In genomic region chr6:145734486-145735355, GRCh38 we compare ENCODE assay signal across 8 cellular contexts. TPM values are rescaled to one million over a fixed set of nuclear protein-coding genes. Genes with fewer than 3 reads are reported as not detected.
DNase-seq lines count a peak whose midpoint lies in the region; ATAC-seq, FAIRE-seq and TF ChIP-seq lines count a peak whose summit lies in the region.

No MANE protein-coding gene starts in this region.

- peak; percentile 32 for FAIRE-seq in RCC 7860 (lab: Jason Lieb, UNC)

- no peaks in the 10 kb centered on the region for H3K9me3 Mint-ChIP-seq in activated T-helper 17 cell treated with anti-CD3 and anti-CD28 coated beads, Interleukin-2, amount 50 U/mL, for 72 hours
- no peaks in the 10 kb centered on the region for H3K9me3 Mint-ChIP-seq in natural killer cell treated with Interleukin-12 subunit alpha and Interleukin-12 subunit beta and Interleukin-15 and Interleukin-18, amount 100 ng/mL, for 72 hours

- no peaks in the 10 kb centered on the region for H3K79me2 ChIP-seq in KMS-11 (ENCODE audit: insufficient read depth, low read depth)

- no peak for TF ChIP-seq CTCF in KMS-11 (conservative IDR thresholded peaks at IDR 0.05; ENCODE audit: low read depth, low read length)

- H3K9ac ChIP-seq in KMS-11 = peak overlapping the region; percentile 98

- H3K27me3 ChIP-seq in KMS-11 (ENCODE audit: insufficient read depth, low read depth) = no peaks in the 10 kb centered on the region

- no peaks in the 10 kb centered on the region for H3K36me3 ChIP-seq in KMS-11 (ENCODE audit: insufficient read depth)

- H3K27ac ChIP-seq in KMS-11 = peak overlapping the region; percentile 98

- peak overlapping the region; percentile 94 for H3K4me3 Mint-ChIP-seq in activated T-helper 17 cell treated with anti-CD3 and anti-CD28 coated beads, Interleukin-2, amount 50 U/mL, for 72 hours
- H3K4me3 Mint-ChIP-seq in natural killer cell treated with Interleukin-12 subunit alpha and Interleukin-12 subunit beta and Interleukin-15 and Interleukin-18, amount 100 ng/mL, for 72 hours = peak overlapping the region; percentile 93

- peak overlapping the region; percentile 97 for H3K27ac Mint-ChIP-seq in activated T-helper 17 cell treated with anti-CD3 and anti-CD28 coated beads, Interleukin-2, amount 50 U/mL, for 72 hours
- H3K27ac Mint-ChIP-seq in natural killer cell treated with Interleukin-12 subunit alpha and Interleukin-12 subunit beta and Interleukin-15 and Interleukin-18, amount 100 ng/mL, for 72 hours = peak overlapping the region; percentile 82 to 86

- peaks cover 43% of the 10 kb centered on the region for H3K4me1 ChIP-seq in KMS-11 (ENCODE audit: low read depth, poor library complexity, severe bottlenecking)

- peak; percentile 83 for DNase-seq in DMS79 (lab: John Stamatoyannopoulos, UW)
- peak; percentile 80 for DNase-seq in RCC 7860 (ENCODE audit: low spot score)
- peak; percentile 77 for DNase-seq in fibroblast of peridontal ligament (ENCODE audit: extremely low read depth)
- peak; percentile 80 for DNase-seq in natural killer cell treated with Interleukin-12 subunit alpha and Interleukin-12 subunit beta and Interleukin-15 and Interleukin-18, amount 100 ng/mL, for 72 hours (ENCODE audit: low spot score)
- DNase-seq in stimulated activated naive CD8-positive, alpha-beta T cell treated with anti-CD3 and anti-CD28 coated beads, Interleukin-15, Interleukin-2, amounts not matched to agents 100 U/mL and 50 U/mL, for 24 hours = peak; percentile 87

- peak; percentile 70 for ATAC-seq in GM21825 (IDR thresholded peaks at IDR 0.05; ENCODE audit: unreplicated experiment)
- peak; percentile 86 for ATAC-seq in activated T-helper 17 cell treated with anti-CD3 and anti-CD28 coated beads, Interleukin-2, amount 50 U/mL, for 72 hours (replicated peaks)
- peak; percentile 89 to 94 for ATAC-seq in natural killer cell treated with Interleukin-12 subunit alpha and Interleukin-12 subunit beta and Interleukin-15 and Interleukin-18, amount 100 ng/mL, for 72 hours
- ATAC-seq in stimulated activated naive CD8-positive, alpha-beta T cell treated with anti-CD3 and anti-CD28 coated beads, Interleukin-15, Interleukin-2, amounts not matched to agents 100 U/mL and 50 U/mL, for 24 hours = peak; percentile 83

- peak overlapping the region; percentile 44 for H3K4me2 ChIP-seq in KMS-11

- no peaks in the 10 kb centered on the region for H4K20me1 ChIP-seq in KMS-11 (ENCODE audit: insufficient read depth)

- H3K36me3 Mint-ChIP-seq in activated T-helper 17 cell treated with anti-CD3 and anti-CD28 coated beads, Interleukin-2, amount 50 U/mL, for 72 hours (ENCODE audit: low read depth) = no peaks in the 10 kb centered on the region
- peaks cover 5% of the 10 kb centered on the region for H3K36me3 Mint-ChIP-seq in natural killer cell treated with Interleukin-12 subunit alpha and Interleukin-12 subunit beta and Interleukin-15 and Interleukin-18, amount 100 ng/mL, for 72 hours

- no peak overlapping the region for H3K4me3 ChIP-seq in KMS-11 (IDR thresholded peaks at IDR 0.05; ENCODE audit: insufficient read depth, low read depth, low read length)

- no peaks in the 10 kb centered on the region for H3K27me3 Mint-ChIP-seq in activated T-helper 17 cell treated with anti-CD3 and anti-CD28 coated beads, Interleukin-2, amount 50 U/mL, for 72 hours
- peaks cover 0 to 4% of the 10 kb centered on the region in 2 donors for H3K27me3 Mint-ChIP-seq in natural killer cell treated with Interleukin-12 subunit alpha and Interleukin-12 subunit beta and Interleukin-15 and Interleukin-18, amount 100 ng/mL, for 72 hours

- peak overlapping the region; percentile 58; the same call in 1 of the 2 replicates for H2AFZ ChIP-seq in KMS-11 (ENCODE audit: low read depth)

- H3K4me1 Mint-ChIP-seq in activated T-helper 17 cell treated with anti-CD3 and anti-CD28 coated beads, Interleukin-2, amount 50 U/mL, for 72 hours = no peaks in the 10 kb centered on the region
- peaks cover 0 to 4% of the 10 kb centered on the region in 2 donors for H3K4me1 Mint-ChIP-seq in natural killer cell treated with Interleukin-12 subunit alpha and Interleukin-12 subunit beta and Interleukin-15 and Interleukin-18, amount 100 ng/mL, for 72 hours (ENCODE audit: low read depth in 2 of 2)

RNA-seq across cellular contexts. Expression of gene EPM2A, which starts 0.6 kb away (rescaled TPM):
- total RNA-seq in activated T-helper 17 cell treated with anti-CD3 and anti-CD28 coated beads, Interleukin-2, amount 50 U/mL, for 72 hours = 1 to 10 TPM; 4.3 to 8.4 TPM
- 10 to 100 TPM in 1 of 2 donors, 1 to 10 TPM in 1; 5.8 to 10.6 TPM for total RNA-seq in natural killer cell treated with Interleukin-12 subunit alpha and Interleukin-12 subunit beta and Interleukin-15 and Interleukin-18, amount 100 ng/mL, for 72 hours
